In the genomic region with DNA sequence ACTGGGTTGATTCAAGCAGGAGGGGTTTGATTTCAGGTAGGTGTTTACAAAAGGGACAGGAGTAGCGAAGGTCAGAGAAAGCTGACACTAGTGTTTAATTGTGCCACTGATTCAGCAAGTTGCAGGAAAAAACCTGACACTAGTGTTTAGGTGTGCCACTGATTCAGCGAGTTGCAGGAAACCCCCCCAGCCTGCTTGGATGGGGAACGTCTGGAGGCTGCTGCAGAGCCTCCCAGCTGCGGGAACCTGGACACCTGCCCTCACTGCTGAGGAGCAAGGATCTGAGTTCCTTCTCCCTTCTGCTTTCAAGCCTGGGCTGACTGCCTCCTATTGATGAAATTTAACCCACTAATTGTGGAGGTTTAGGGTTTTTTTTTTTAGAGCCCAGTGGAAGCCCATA, we compare ENCODE assay signal across 1 cellular context.
TF ChIP-seq lines count a peak whose summit lies in the region.

No MANE protein-coding gene starts in this region.

TF ChIP-seq in WTC11, 78 proteins besides CTCF, POLR2A, EP300 and RAD21 (continued from another document):
- TF ChIP-seq, protein P1, sequence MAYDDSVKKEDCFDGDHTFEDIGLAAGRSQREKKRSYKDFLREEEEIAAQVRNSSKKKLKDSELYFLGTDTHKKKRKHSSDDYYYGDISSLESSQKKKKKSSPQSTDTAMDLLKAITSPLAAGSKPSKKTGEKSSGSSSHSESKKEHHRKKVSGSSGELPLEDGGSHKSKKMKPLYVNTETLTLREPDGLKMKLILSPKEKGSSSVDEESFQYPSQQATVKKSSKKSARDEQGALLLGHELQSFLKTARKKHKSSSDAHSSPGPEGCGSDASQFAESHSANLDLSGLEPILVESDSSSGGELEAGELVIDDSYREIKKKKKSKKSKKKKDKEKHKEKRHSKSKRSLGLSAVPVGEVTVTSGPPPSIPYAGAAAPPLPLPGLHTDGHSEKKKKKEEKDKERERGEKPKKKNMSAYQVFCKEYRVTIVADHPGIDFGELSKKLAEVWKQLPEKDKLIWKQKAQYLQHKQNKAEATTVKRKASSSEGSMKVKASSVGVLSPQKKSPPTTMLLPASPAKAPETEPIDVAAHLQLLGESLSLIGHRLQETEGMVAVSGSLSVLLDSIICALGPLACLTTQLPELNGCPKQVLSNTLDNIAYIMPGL (CRISPR knock-in tag; IDR thresholded peaks at IDR 0.05): no peak
- TF ChIP-seq ESRRA (CRISPR knock-in tag; IDR thresholded peaks at IDR 0.05; ENCODE audit: borderline replicate concordance) (no peak), FOXP1 (CRISPR knock-in tag; IDR thresholded peaks at IDR 0.05; ENCODE audit: borderline replicate concordance) (no peak), KAT7 (CRISPR knock-in tag; IDR thresholded peaks at IDR 0.05; ENCODE audit: borderline replicate concordance) (no peak)
- TF ChIP-seq, protein P2, sequence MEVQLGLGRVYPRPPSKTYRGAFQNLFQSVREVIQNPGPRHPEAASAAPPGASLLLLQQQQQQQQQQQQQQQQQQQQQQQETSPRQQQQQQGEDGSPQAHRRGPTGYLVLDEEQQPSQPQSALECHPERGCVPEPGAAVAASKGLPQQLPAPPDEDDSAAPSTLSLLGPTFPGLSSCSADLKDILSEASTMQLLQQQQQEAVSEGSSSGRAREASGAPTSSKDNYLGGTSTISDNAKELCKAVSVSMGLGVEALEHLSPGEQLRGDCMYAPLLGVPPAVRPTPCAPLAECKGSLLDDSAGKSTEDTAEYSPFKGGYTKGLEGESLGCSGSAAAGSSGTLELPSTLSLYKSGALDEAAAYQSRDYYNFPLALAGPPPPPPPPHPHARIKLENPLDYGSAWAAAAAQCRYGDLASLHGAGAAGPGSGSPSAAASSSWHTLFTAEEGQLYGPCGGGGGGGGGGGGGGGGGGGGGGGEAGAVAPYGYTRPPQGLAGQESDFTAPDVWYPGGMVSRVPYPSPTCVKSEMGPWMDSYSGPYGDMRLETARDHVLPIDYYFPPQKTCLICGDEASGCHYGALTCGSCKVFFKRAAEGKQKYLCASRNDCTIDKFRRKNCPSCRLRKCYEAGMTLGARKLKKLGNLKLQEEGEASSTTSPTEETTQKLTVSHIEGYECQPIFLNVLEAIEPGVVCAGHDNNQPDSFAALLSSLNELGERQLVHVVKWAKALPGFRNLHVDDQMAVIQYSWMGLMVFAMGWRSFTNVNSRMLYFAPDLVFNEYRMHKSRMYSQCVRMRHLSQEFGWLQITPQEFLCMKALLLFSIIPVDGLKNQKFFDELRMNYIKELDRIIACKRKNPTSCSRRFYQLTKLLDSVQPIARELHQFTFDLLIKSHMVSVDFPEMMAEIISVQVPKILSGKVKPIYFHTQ (CRISPR knock-in tag; IDR thresholded peaks at IDR 0.05): no peak
- TF ChIP-seq, protein P3, sequence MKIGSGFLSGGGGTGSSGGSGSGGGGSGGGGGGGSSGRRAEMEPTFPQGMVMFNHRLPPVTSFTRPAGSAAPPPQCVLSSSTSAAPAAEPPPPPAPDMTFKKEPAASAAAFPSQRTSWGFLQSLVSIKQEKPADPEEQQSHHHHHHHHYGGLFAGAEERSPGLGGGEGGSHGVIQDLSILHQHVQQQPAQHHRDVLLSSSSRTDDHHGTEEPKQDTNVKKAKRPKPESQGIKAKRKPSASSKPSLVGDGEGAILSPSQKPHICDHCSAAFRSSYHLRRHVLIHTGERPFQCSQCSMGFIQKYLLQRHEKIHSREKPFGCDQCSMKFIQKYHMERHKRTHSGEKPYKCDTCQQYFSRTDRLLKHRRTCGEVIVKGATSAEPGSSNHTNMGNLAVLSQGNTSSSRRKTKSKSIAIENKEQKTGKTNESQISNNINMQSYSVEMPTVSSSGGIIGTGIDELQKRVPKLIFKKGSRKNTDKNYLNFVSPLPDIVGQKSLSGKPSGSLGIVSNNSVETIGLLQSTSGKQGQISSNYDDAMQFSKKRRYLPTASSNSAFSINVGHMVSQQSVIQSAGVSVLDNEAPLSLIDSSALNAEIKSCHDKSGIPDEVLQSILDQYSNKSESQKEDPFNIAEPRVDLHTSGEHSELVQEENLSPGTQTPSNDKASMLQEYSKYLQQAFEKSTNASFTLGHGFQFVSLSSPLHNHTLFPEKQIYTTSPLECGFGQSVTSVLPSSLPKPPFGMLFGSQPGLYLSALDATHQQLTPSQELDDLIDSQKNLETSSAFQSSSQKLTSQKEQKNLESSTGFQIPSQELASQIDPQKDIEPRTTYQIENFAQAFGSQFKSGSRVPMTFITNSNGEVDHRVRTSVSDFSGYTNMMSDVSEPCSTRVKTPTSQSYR (CRISPR knock-in tag; IDR thresholded peaks at IDR 0.05): no peak
